ENCODE assay signal across 8 cellular contexts in genomic region chr3:81823882-81824395, GRCh38.
A peak's percentile ranks its signal among the peaks of the same experiment; 100 is the strongest.
DNase-seq lines count a peak whose midpoint lies in the region; ATAC-seq and TF ChIP-seq lines count a peak whose summit lies in the region.

No MANE protein-coding gene starts in this region.

- intact Hi-C loops in Calu3 (cut with micrococcal nuclease; ENCODE audit: unreplicated experiment), result no loop called here

- no peak overlapping the region for H3K4me3 Mint-ChIP-seq in activated naive CD8-positive, alpha-beta T cell treated with anti-CD3 and anti-CD28 coated beads, Interleukin-2, amount 50 U/mL, for 24 hours
- H3K4me3 Mint-ChIP-seq in Calu3 (ENCODE audit: low read depth, unreplicated experiment) (no peak overlapping the region), type B pancreatic cell (no peak overlapping the region)

- CTCF ChIA-PET in Calu3 (lab: Charles Lee), result no interaction called here

- peaks cover 2% of the 10 kb centered on the region for H3K27me3 Mint-ChIP-seq in activated naive CD8-positive, alpha-beta T cell treated with anti-CD3 and anti-CD28 coated beads, Interleukin-2, amount 50 U/mL, for 24 hours
- H3K27me3 Mint-ChIP-seq in Calu3 (ENCODE audit: unreplicated experiment), result no peaks in the 10 kb centered on the region
- H3K27me3 Mint-ChIP-seq in type B pancreatic cell, result no peaks in the 10 kb centered on the region

- BruUV-seq in Calu3 (replicated peaks; lab: Mats Ljungman, UMichigan), result no TSS peak

- no peaks in the 10 kb centered on the region for H3K36me3 Mint-ChIP-seq in activated naive CD8-positive, alpha-beta T cell treated with anti-CD3 and anti-CD28 coated beads, Interleukin-2, amount 50 U/mL, for 24 hours (ENCODE audit: low read depth)
- H3K36me3 Mint-ChIP-seq in Calu3 (ENCODE audit: insufficient read depth, unreplicated experiment) (no peaks in the 10 kb centered on the region), type B pancreatic cell (no peaks in the 10 kb centered on the region)

- peak; percentile 97 for ATAC-seq in GM18868 (IDR thresholded peaks at IDR 0.05; ENCODE audit: unreplicated experiment)
- ATAC-seq in HG02840 (IDR thresholded peaks at IDR 0.05; ENCODE audit: low FRiP score, unreplicated experiment), result peak; percentile 93
- no peak for ATAC-seq in activated naive CD8-positive, alpha-beta T cell treated with anti-CD3 and anti-CD28 coated beads, Interleukin-2, amount 50 U/mL, for 24 hours

- no peaks in the 10 kb centered on the region for H3K4me1 Mint-ChIP-seq in activated naive CD8-positive, alpha-beta T cell treated with anti-CD3 and anti-CD28 coated beads, Interleukin-2, amount 50 U/mL, for 24 hours
- H3K4me1 Mint-ChIP-seq in Calu3 (ENCODE audit: low read depth, unreplicated experiment), result no peaks in the 10 kb centered on the region
- no peaks in the 10 kb centered on the region for H3K4me1 Mint-ChIP-seq in type B pancreatic cell (ENCODE audit: unreplicated experiment)

- TF ChIP-seq CTCF in Calu3 (IDR thresholded peaks at IDR 0.05; ENCODE audit: unreplicated experiment), result no peak
- TF ChIP-seq CTCF in type B pancreatic cell (conservative IDR thresholded peaks at IDR 0.05), result no peak

- peak; percentile 14 for DNase-seq in NCI-H1436 treated with DMSO at 0.1 percent for 48 hours (lab: John Stamatoyannopoulos, UW)
- peak; percentile 55 for DNase-seq in globus pallidus (ENCODE audit: low spot score)
- DNase-seq in HK-2 (ENCODE audit: unreplicated experiment), result no peak
- DNase-seq in activated naive CD8-positive, alpha-beta T cell treated with anti-CD3 and anti-CD28 coated beads, Interleukin-2, amount 50 U/mL, for 24 hours, result no peak
- no peak for DNase-seq in Calu3
- no peak for DNase-seq in type B pancreatic cell (ENCODE audit: extremely low spot score, unreplicated experiment)

- peaks cover 4% of the 10 kb centered on the region for H3K9me3 Mint-ChIP-seq in activated naive CD8-positive, alpha-beta T cell treated with anti-CD3 and anti-CD28 coated beads, Interleukin-2, amount 50 U/mL, for 24 hours
- H3K9me3 Mint-ChIP-seq in Calu3 (ENCODE audit: low read depth, unreplicated experiment), result no peaks in the 10 kb centered on the region
- H3K9me3 Mint-ChIP-seq in type B pancreatic cell, result peaks cover 4% of the 10 kb centered on the region

- no peak overlapping the region for H3K27ac Mint-ChIP-seq in activated naive CD8-positive, alpha-beta T cell treated with anti-CD3 and anti-CD28 coated beads, Interleukin-2, amount 50 U/mL, for 24 hours
- no peak overlapping the region for H3K27ac Mint-ChIP-seq in Calu3 (ENCODE audit: unreplicated experiment)
- no peak overlapping the region for H3K27ac Mint-ChIP-seq in type B pancreatic cell

Comparison
In these comparisons a context has a peak if more than half of its experiments do, and no peak if none do; other contexts are left out.
1. DNase-seq: peak in NCI-H1436 treated with DMSO at 0.1 percent for 48 hours (single experiment) and globus pallidus (single experiment); none in HK-2 (single experiment), activated naive CD8-positive, alpha-beta T cell treated with anti-CD3 and anti-CD28 coated beads, Interleukin-2, amount 50 U/mL, for 24 hours (single experiment), Calu3 (single experiment) and type B pancreatic cell (single experiment).